ENCODE assay signal across 8 cellular contexts in genomic region chr6:83966539-83966938, GRCh38.
"Had no signal": no experiment of that assay in that cellular context is flagged by ENCODE, and none has a peak within 500 bp of the region (broad histone marks: within the 10 kb centered on the region; RNA-seq: fewer than 3 reads in every experiment).

No MANE protein-coding gene starts in this region.

- FAIRE-seq: G401.6, GM12878, GM12891, GM12892, GM18507, GM19239 had no signal

- ATAC-seq: GM12878 had no signal

- DNase-seq: GDM1, GF-D8 had no signal

- H3K4me3 ChIP-seq: GM12878 had no signal
